Comparison of ENCODE assay signal across 1 cellular context in genomic region chr20:31808481-31808880, GRCh38.
TF ChIP-seq lines count a peak whose summit lies in the region.

No MANE protein-coding gene starts in this region.

TF ChIP-seq in HepG2, 621 proteins besides CTCF, POLR2A, EP300 and RAD21 (continued from another document):
- TF ChIP-seq, protein P1, sequence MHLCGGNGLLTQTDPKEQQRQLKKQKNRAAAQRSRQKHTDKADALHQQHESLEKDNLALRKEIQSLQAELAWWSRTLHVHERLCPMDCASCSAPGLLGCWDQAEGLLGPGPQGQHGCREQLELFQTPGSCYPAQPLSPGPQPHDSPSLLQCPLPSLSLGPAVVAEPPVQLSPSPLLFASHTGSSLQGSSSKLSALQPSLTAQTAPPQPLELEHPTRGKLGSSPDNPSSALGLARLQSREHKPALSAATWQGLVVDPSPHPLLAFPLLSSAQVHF (CRISPR knock-in tag; IDR thresholded peaks at IDR 0.05) = no peak
- TF ChIP-seq ZNF674 (CRISPR knock-in tag; IDR thresholded peaks at IDR 0.05; ENCODE audit: low read depth) (no peak), POGZ (CRISPR knock-in tag; IDR thresholded peaks at IDR 0.05) (no peak), ZZZ3 (CRISPR knock-in tag; IDR thresholded peaks at IDR 0.05; ENCODE audit: borderline replicate concordance) (no peak), ZBTB7B (CRISPR knock-in tag; IDR thresholded peaks at IDR 0.05) (no peak), ZNF10 (CRISPR knock-in tag; IDR thresholded peaks at IDR 0.05; ENCODE audit: borderline replicate concordance, low read depth) (no peak), ZNF335 (CRISPR knock-in tag; IDR thresholded peaks at IDR 0.05) (no peak), ZBTB20 (CRISPR knock-in tag; IDR thresholded peaks at IDR 0.05; ENCODE audit: borderline replicate concordance, low read depth) (no peak), FOXK2 (IDR thresholded peaks at IDR 0.05) (no peak), ARNTL (CRISPR knock-in tag; IDR thresholded peaks at IDR 0.05) (no peak), NCOA5 (CRISPR knock-in tag; IDR thresholded peaks at IDR 0.05) (no peak), PAWR (CRISPR knock-in tag; IDR thresholded peaks at IDR 0.05; ENCODE audit: borderline replicate concordance) (no peak), MAFG (CRISPR knock-in tag; IDR thresholded peaks at IDR 0.05) (no peak), USF2 (IDR thresholded peaks at IDR 0.05; ENCODE audit: low read depth, low read length) (no peak), USF2 (CRISPR knock-in tag; IDR thresholded peaks at IDR 0.05; ENCODE audit: borderline replicate concordance) (no peak)
- TF ChIP-seq, protein P2, sequence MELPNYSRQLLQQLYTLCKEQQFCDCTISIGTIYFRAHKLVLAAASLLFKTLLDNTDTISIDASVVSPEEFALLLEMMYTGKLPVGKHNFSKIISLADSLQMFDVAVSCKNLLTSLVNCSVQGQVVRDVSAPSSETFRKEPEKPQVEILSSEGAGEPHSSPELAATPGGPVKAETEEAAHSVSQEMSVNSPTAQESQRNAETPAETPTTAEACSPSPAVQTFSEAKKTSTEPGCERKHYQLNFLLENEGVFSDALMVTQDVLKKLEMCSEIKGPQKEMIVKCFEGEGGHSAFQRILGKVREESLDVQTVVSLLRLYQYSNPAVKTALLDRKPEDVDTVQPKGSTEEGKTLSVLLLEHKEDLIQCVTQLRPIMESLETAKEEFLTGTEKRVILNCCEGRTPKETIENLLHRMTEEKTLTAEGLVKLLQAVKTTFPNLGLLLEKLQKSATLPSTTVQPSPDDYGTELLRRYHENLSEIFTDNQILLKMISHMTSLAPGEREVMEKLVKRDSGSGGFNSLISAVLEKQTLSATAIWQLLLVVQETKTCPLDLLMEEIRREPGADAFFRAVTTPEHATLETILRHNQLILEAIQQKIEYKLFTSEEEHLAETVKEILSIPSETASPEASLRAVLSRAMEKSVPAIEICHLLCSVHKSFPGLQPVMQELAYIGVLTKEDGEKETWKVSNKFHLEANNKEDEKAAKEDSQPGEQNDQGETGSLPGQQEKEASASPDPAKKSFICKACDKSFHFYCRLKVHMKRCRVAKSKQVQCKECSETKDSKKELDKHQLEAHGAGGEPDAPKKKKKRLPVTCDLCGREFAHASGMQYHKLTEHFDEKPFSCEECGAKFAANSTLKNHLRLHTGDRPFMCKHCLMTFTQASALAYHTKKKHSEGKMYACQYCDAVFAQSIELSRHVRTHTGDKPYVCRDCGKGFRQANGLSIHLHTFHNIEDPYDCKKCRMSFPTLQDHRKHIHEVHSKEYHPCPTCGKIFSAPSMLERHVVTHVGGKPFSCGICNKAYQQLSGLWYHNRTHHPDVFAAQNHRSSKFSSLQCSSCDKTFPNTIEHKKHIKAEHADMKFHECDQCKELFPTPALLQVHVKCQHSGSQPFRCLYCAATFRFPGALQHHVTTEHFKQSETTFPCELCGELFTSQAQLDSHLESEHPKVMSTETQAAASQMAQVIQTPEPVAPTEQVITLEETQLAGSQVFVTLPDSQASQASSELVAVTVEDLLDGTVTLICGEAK (IDR thresholded peaks at IDR 0.05) = no peak
- TF ChIP-seq, protein P2 (CRISPR knock-in tag; IDR thresholded peaks at IDR 0.05) = no peak
- TF ChIP-seq, protein P3, sequence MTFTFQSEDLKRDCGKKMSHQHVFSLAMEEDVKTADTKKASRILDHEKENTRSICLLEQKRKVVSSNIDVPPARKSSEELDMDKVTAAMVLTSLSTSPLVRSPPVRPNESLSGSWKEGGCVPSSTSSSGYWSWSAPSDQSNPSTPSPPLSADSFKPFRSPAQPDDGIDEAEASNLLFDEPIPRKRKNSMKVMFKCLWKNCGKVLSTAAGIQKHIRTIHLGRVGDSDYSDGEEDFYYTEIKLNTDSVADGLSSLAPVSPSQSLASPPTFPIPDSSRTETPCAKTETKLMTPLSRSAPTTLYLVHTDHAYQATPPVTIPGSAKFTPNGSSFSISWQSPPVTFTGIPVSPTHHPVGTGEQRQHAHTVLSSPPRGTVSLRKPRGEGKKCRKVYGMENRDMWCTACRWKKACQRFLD (CRISPR knock-in tag; IDR thresholded peaks at IDR 0.05; ENCODE audit: borderline replicate concordance) = no peak
